In genomic region chr6:53151676-53152075, GRCh38 we compare ENCODE assay signal across 12 cellular contexts. TPM values are rescaled to one million over a fixed set of nuclear protein-coding genes. Genes with fewer than 3 reads are reported as not detected.
DNase-seq lines count a peak whose midpoint lies in the region; ATAC-seq and TF ChIP-seq lines count a peak whose summit lies in the region.
"Had no signal": no experiment of that assay in that cellular context is flagged by ENCODE, and none has a peak within 500 bp of the region (broad histone marks: within the 10 kb centered on the region; RNA-seq: fewer than 3 reads in every experiment).

No MANE protein-coding gene starts in this region.

- H3K4me3 Mint-ChIP-seq in chondrocyte (ENCODE audit: unreplicated experiment) = no peak overlapping the region
- H3K4me3 Mint-ChIP-seq: naive thymus-derived CD8-positive, alpha-beta T cell had no signal

- in situ Hi-C loops in ACHN (cut with HindIII; ENCODE audit: low pct_ligation_motif_present, low pct_unique_long_range_greater_than_20kb, low sequenced_read_pairs) = no loop called here

- ATAC-seq in GM21515 (IDR thresholded peaks at IDR 0.05; ENCODE audit: unreplicated experiment) = no peak
- ATAC-seq: naive thymus-derived CD8-positive, alpha-beta T cell had no signal

- H3K9me3 Mint-ChIP-seq in chondrocyte (ENCODE audit: low read depth) = no peaks in the 10 kb centered on the region

- H3K36me3 Mint-ChIP-seq in chondrocyte (ENCODE audit: low read depth) = no peaks in the 10 kb centered on the region
- H3K36me3 Mint-ChIP-seq: naive thymus-derived CD8-positive, alpha-beta T cell had no signal

- H3K4me1 Mint-ChIP-seq in chondrocyte (ENCODE audit: low read depth) = no peaks in the 10 kb centered on the region
- H3K4me1 Mint-ChIP-seq: naive thymus-derived CD8-positive, alpha-beta T cell had no signal

- peak; percentile 10 for DNase-seq in ACHN
- DNase-seq in ELF-1 (ENCODE audit: low read depth, low spot score) = peak; percentile 60
- peak; percentile 43 for DNase-seq in M059J (ENCODE audit: low read depth)
- DNase-seq in chondrocyte (ENCODE audit: low spot score) = no peak
- no peak for DNase-seq in effector CD4-positive, alpha-beta T cell
- no peak for DNase-seq in nucleus accumbens (lab: John Stamatoyannopoulos, UW)
- no peak for DNase-seq in A172 (ENCODE audit: low spot score)
- DNase-seq: activated gamma-delta T cell treated with Interleukin-2 at 50 U/mL for 16 hours; foreskin melanocyte; naive thymus-derived CD8-positive, alpha-beta T cell had no signal

- H3K27ac Mint-ChIP-seq in chondrocyte (ENCODE audit: unreplicated experiment) = no peak overlapping the region
- H3K27ac Mint-ChIP-seq: naive thymus-derived CD8-positive, alpha-beta T cell had no signal

- H3K27me3 Mint-ChIP-seq in chondrocyte (ENCODE audit: low read depth) = no peaks in the 10 kb centered on the region

- peak; percentile 57 for TF ChIP-seq CTCF in chondrocyte (IDR thresholded peaks at IDR 0.05)

RNA-seq across cellular contexts. Expression of gene GCM1, which starts 3.0 kb away (rescaled TPM):
- total RNA-seq in M059J (2014; rRNA removed; shearing (Covaris generic)) = not detected in 2 replicates
- not detected in 3 replicates for total RNA-seq in chondrocyte
- total RNA-seq in A172 (2014; rRNA removed; shearing (Covaris generic)) = not detected in 2 replicates
- total RNA-seq: SJSA1 had no signal

Comparison
In these comparisons a context has a peak if more than half of its experiments do, and no peak if none do; other contexts are left out.
1. DNase-seq: peak in ACHN (single experiment), ELF-1 (single experiment) and M059J (single experiment); none in chondrocyte (single experiment), effector CD4-positive, alpha-beta T cell (single experiment), nucleus accumbens (0 of 56) and A172 (single experiment).